2 cellular contexts compared by ENCODE assay signal in genomic region chr4:75423029-75423428, GRCh38.
TF ChIP-seq lines count a peak whose summit lies in the region.

No MANE protein-coding gene starts in this region.

TF ChIP-seq in HepG2, 621 proteins besides CTCF, POLR2A, EP300 and RAD21 (continued from another document):
- no peak for TF ChIP-seq GMEB1 (CRISPR knock-in tag; IDR thresholded peaks at IDR 0.05; ENCODE audit: borderline replicate concordance)
- TF ChIP-seq MAFF (IDR thresholded peaks at IDR 0.05; ENCODE audit: low read depth, low read length), result peak; percentile 86
- TF ChIP-seq BRF2 (CRISPR knock-in tag; IDR thresholded peaks at IDR 0.05), result no peak

TF ChIP-seq in K562, 482 proteins besides CTCF, POLR2A, EP300 and RAD21 (continued from another document):
- TF ChIP-seq RNF219 (CRISPR knock-in tag; IDR thresholded peaks at IDR 0.05), result no peak
- no peak for TF ChIP-seq ZFP1 (CRISPR knock-in tag; IDR thresholded peaks at IDR 0.05)
- TF ChIP-seq MAFG (tag; conservative IDR thresholded peaks at IDR 0.05), result peak; percentile 42; the same call in 1 of the 2 replicates
- no peak for TF ChIP-seq HNRNPUL1 (IDR thresholded peaks at IDR 0.05; ENCODE audit: low read length)
- TF ChIP-seq NR4A1 (CRISPR knock-in tag; IDR thresholded peaks at IDR 0.05), result no peak
- no peak for TF ChIP-seq NR4A1 (tag; IDR thresholded peaks at IDR 0.05)
- peak; percentile 68 for TF ChIP-seq MAFK (IDR thresholded peaks at IDR 0.05; ENCODE audit: low read length)
- peak; percentile 43; the same call in 1 of the 2 replicates for TF ChIP-seq RFX1 (IDR thresholded peaks at IDR 0.05)
- TF ChIP-seq C11orf30 (IDR thresholded peaks at IDR 0.05; ENCODE audit: low read depth), result peak; percentile 54
- peak; percentile 69 for TF ChIP-seq ZNF316 (IDR thresholded peaks at IDR 0.05)
- TF ChIP-seq TBL1XR1 (IDR thresholded peaks at IDR 0.05; ENCODE audit: low read length in 2 of 2), result no peak
- TF ChIP-seq ATF6 (CRISPR knock-in tag; IDR thresholded peaks at IDR 0.05), result no peak
